Comparison of ENCODE assay signal across 8 cellular contexts in genomic region chr2:8576525-8577157, GRCh38.
DNase-seq lines count a peak whose midpoint lies in the region; ATAC-seq and TF ChIP-seq lines count a peak whose summit lies in the region.

No MANE protein-coding gene starts in this region.

- H3K27me3 ChIP-seq in Loucy (ENCODE audit: insufficient read depth, low read length, poor library complexity, severe bottlenecking), result no peaks in the 10 kb centered on the region

- no peak for TF ChIP-seq CTCF in Loucy (conservative IDR thresholded peaks at IDR 0.05; ENCODE audit: low read length)

- no peaks in the 10 kb centered on the region for H3K9me3 Mint-ChIP-seq in activated naive CD4-positive, alpha-beta T cell treated with anti-CD3 and anti-CD28 coated beads, Interleukin-2, amount 10 ng/mL, durations not matched to agents 7 days and 5 days

- H2AFZ ChIP-seq in Loucy (ENCODE audit: low read length), result no peak overlapping the region

- peaks cover 66% of the 10 kb centered on the region for H3K4me1 ChIP-seq in Loucy (ENCODE audit: insufficient read depth, low read length, poor library complexity, severe bottlenecking)

- CTCF ChIA-PET in activated naive CD4-positive, alpha-beta T cell treated with anti-CD3 and anti-CD28 coated beads, Interleukin-2, amount 10 ng/mL, durations not matched to agents 7 days and 5 days (lab: Charles Lee), result no interaction called here

- intact Hi-C loops in sciatic nerve (cut with DNase I), result no loop called here

- H3K36me3 Mint-ChIP-seq in activated naive CD4-positive, alpha-beta T cell treated with anti-CD3 and anti-CD28 coated beads, Interleukin-2, amount 10 ng/mL, durations not matched to agents 7 days and 5 days, result no peaks in the 10 kb centered on the region

- peaks cover 42% of the 10 kb centered on the region for H3K4me1 Mint-ChIP-seq in activated naive CD4-positive, alpha-beta T cell treated with anti-CD3 and anti-CD28 coated beads, Interleukin-2, amount 10 ng/mL, durations not matched to agents 7 days and 5 days

- ATAC-seq in GM18868 (IDR thresholded peaks at IDR 0.05; ENCODE audit: unreplicated experiment), result peak; percentile 36
- peak; percentile 38 for ATAC-seq in sciatic nerve
- no peak for ATAC-seq in GM19397 (IDR thresholded peaks at IDR 0.05; ENCODE audit: unreplicated experiment)

- no peak overlapping the region for H3K9ac ChIP-seq in Loucy (ENCODE audit: low read depth, low read length, poor library complexity, severe bottlenecking)

- H3K4me2 ChIP-seq in Loucy (ENCODE audit: low read depth, low read length, poor library complexity, severe bottlenecking), result peak overlapping the region; percentile 73

- H3K4me3 ChIP-seq in Loucy (ENCODE audit: low read length, poor library complexity, severe bottlenecking), result no peak overlapping the region

- H3F3A ChIP-seq in Loucy (ENCODE audit: low read depth), result no peaks in the 10 kb centered on the region

- H3K36me3 ChIP-seq in Loucy (ENCODE audit: insufficient read depth, low read length), result no peaks in the 10 kb centered on the region

- H3K27me3 Mint-ChIP-seq in activated naive CD4-positive, alpha-beta T cell treated with anti-CD3 and anti-CD28 coated beads, Interleukin-2, amount 10 ng/mL, durations not matched to agents 7 days and 5 days, result peaks cover 83% of the 10 kb centered on the region

- H3K9me2 ChIP-seq in Loucy (replicated peaks; ENCODE audit: low read depth, low read length), result no peaks in the 10 kb centered on the region

- H4K20me1 ChIP-seq in Loucy (ENCODE audit: insufficient read depth, low read length, poor library complexity, severe bottlenecking), result no peaks in the 10 kb centered on the region

- no peaks in the 10 kb centered on the region for H3K9me3 ChIP-seq in Loucy (ENCODE audit: insufficient read depth, low read depth, low read length)

- no peaks in the 10 kb centered on the region for H3K79me2 ChIP-seq in Loucy (ENCODE audit: insufficient read depth, low read length)

- no peak overlapping the region for H3K27ac Mint-ChIP-seq in activated naive CD4-positive, alpha-beta T cell treated with anti-CD3 and anti-CD28 coated beads, Interleukin-2, amount 10 ng/mL, durations not matched to agents 7 days and 5 days

- no peak overlapping the region for H3K4me3 Mint-ChIP-seq in activated naive CD4-positive, alpha-beta T cell treated with anti-CD3 and anti-CD28 coated beads, Interleukin-2, amount 10 ng/mL, durations not matched to agents 7 days and 5 days

- peak; percentile 35 for DNase-seq in activated naive CD4-positive, alpha-beta T cell treated with anti-CD3 and anti-CD28 coated beads, Interleukin-2, amount 10 ng/mL, durations not matched to agents 7 days and 5 days
- DNase-seq in sciatic nerve (ENCODE audit: low spot score) (no peak), NCI-H1930 (lab: John Stamatoyannopoulos, UW) (no peak), epidermal melanocyte (ENCODE audit: insufficient read length, low spot score) (no peak), NCI-H187 treated with DMSO at 0.1 percent for 48 hours (lab: John Stamatoyannopoulos, UW) (no peak)
